Comparison of ENCODE assay signal across 8 cellular contexts in genomic region chr7:127391591-127392181, GRCh38. TPM values are rescaled to one million over a fixed set of nuclear protein-coding genes. Genes with fewer than 3 reads are reported as not detected.
DNase-seq lines count a peak whose midpoint lies in the region; ATAC-seq and TF ChIP-seq lines count a peak whose summit lies in the region.

No MANE protein-coding gene starts in this region.

- DNase-seq in DMS79 treated with DMSO at 0.1 percent for 48 hours (lab: John Stamatoyannopoulos, UW) (peak; percentile 20), coronary artery (ENCODE audit: low spot score) (peak; percentile 71), lower leg skin (ENCODE audit: low spot score in 2 of 2) (no peak), epidermal melanocyte (ENCODE audit: insufficient read length, low spot score) (no peak)
- DNase-seq in stimulated activated CD8-positive, alpha-beta memory T cell treated with anti-CD3 and anti-CD28 coated beads, Interleukin-4, amount 100 ng/mL, for 48 hours = peak; percentile 65

- no peak for TF ChIP-seq CTCF in coronary artery (IDR thresholded peaks at IDR 0.05)
- no peak for TF ChIP-seq CTCF in lower leg skin (IDR thresholded peaks at IDR 0.05)

- peak overlapping the region; percentile 94 to 96 for H3K27ac ChIP-seq in coronary artery

- intact Hi-C loops in lower leg skin (cut with DNase I; ENCODE audit: low total_unique reads) = no loop called here

- no peak for TF ChIP-seq POLR2A in lower leg skin (IDR thresholded peaks at IDR 0.05)

- ATAC-seq in GM19467 (IDR thresholded peaks at IDR 0.05; ENCODE audit: unreplicated experiment) (peak; percentile 38), HG03571 (IDR thresholded peaks at IDR 0.05; ENCODE audit: unreplicated experiment) (peak; percentile 35)
- ATAC-seq in activated CD4-positive, CD25-positive, alpha-beta regulatory T cell treated with anti-CD3 and anti-CD28 coated beads, Interleukin-2, amount 50 U/mL, for 24 hours = peak; percentile 34 to 39

- peak overlapping the region; percentile 94 for H3K4me3 ChIP-seq in coronary artery
- peak overlapping the region; percentile 98 for H3K4me3 ChIP-seq in lower leg skin (ENCODE audit: low read depth, poor library complexity, severe bottlenecking)

- 0% methylated on average over 20 to 40 of the region's 66 CpGs for WGBS in lower leg skin, 2 donors

RNA-seq across cellular contexts. Expression of gene ZNF800, which starts 0.8 kb away (rescaled TPM):
- 10 to 100 TPM; 43.3 to 60.9 (median 49.3) TPM for total RNA-seq in lower leg skin

Comparison
In these comparisons a context has a peak if more than half of its experiments do, and no peak if none do; other contexts are left out.
1. DNase-seq: peak in DMS79 treated with DMSO at 0.1 percent for 48 hours (single experiment), coronary artery (single experiment) and stimulated activated CD8-positive, alpha-beta memory T cell treated with anti-CD3 and anti-CD28 coated beads, Interleukin-4, amount 100 ng/mL, for 48 hours (single experiment); none in lower leg skin (0 of 2) and epidermal melanocyte (single experiment).
2. Peak in every context shown above with its lines, with median percentiles within 50 percentile points of each other: ATAC-seq.